ENCODE assay signal across 22 cellular contexts in genomic region chr9:76617510-76618194, GRCh38.
"Had no signal": no experiment of that assay in that cellular context is flagged by ENCODE, and none has a peak within 500 bp of the region (broad histone marks: within the 10 kb centered on the region; RNA-seq: fewer than 3 reads in every experiment).

No MANE protein-coding gene starts in this region.

- H3K9me3 ChIP-seq: lower lobe of right lung, tibial artery, vagina had no signal

- ATAC-seq: activated CD4-positive, alpha-beta T cell treated with anti-CD3 and anti-CD28 coated beads for 36 hours; lower lobe of right lung; WTC11 had no signal

- H3K4me3 ChIP-seq: lower lobe of right lung, tibial artery, vagina had no signal

- H3K4me3 Mint-ChIP-seq: activated CD4-positive, alpha-beta memory T cell treated with anti-CD3 and anti-CD28 coated beads for 36 hours; activated CD4-positive, alpha-beta T cell treated with anti-CD3 and anti-CD28 coated beads for 36 hours; activated naive CD8-positive, alpha-beta T cell; activated T-helper 1 cell treated with anti-CD3 and anti-CD28 coated beads, Interleukin-12 subunit alpha, Interleukin-12 subunit beta, Interleukin-2, Interleukin-4 antibody, amounts not matched to agents 30 ng/mL and 10 ng/mL and 1 ng/mL, durations not matched to agents 14 hours and 24 hours and 36 hours; endodermal cell; T-helper 2 cell treated with Interferon-gamma antibody and Interleukin-4, amounts not matched to agents 5 μg/mL and 100 μg/mL, for 36 hours; WTC11 had no signal

- H3K36me3 ChIP-seq: lower lobe of right lung, vagina had no signal

- H3K27ac ChIP-seq: epithelial cell of prostate, lower lobe of right lung, vagina had no signal

- H3K4me1 ChIP-seq: vagina had no signal

- H3K27ac Mint-ChIP-seq: activated CD4-positive, alpha-beta memory T cell treated with anti-CD3 and anti-CD28 coated beads for 36 hours; activated CD4-positive, alpha-beta T cell treated with anti-CD3 and anti-CD28 coated beads for 36 hours; activated naive CD8-positive, alpha-beta T cell; activated T-helper 1 cell treated with anti-CD3 and anti-CD28 coated beads, Interleukin-12 subunit alpha, Interleukin-12 subunit beta, Interleukin-2, Interleukin-4 antibody, amounts not matched to agents 30 ng/mL and 10 ng/mL and 1 ng/mL, durations not matched to agents 14 hours and 24 hours and 36 hours; endodermal cell; T-helper 2 cell treated with Interferon-gamma antibody and Interleukin-4, amounts not matched to agents 5 μg/mL and 100 μg/mL, for 36 hours; WTC11 had no signal

- H3K27me3 ChIP-seq: tibial artery, vagina had no signal

- H3K36me3 Mint-ChIP-seq: activated CD4-positive, alpha-beta memory T cell treated with anti-CD3 and anti-CD28 coated beads for 36 hours; WTC11 had no signal

- DNase-seq: activated CD4-positive, alpha-beta memory T cell treated with anti-CD3 and anti-CD28 coated beads for 36 hours; activated CD4-positive, alpha-beta T cell treated with anti-CD3 and anti-CD28 coated beads for 36 hours; activated gamma-delta T cell treated with Interleukin-2 at 50 U/mL for 16 hours; activated T-cell treated with anti-CD3 and anti-CD28 coated beads for 4 hours; amniotic stem cell; endodermal cell; foreskin melanocyte; lower lobe of right lung; occipital lobe; posterior cingulate gyrus; stimulated activated CD4-positive, alpha-beta T cell treated with anti-CD3 and anti-CD28 coated beads, Interleukin-12 subunit alpha, Interleukin-12 subunit beta, amount 100 ng/mL, for 4 hours; stimulated activated CD4-positive, alpha-beta T cell treated with anti-CD3 and anti-CD28 coated beads, Interleukin-1b, Interleukin-23, amount 100 ng/mL, for 48 hours; stimulated activated CD8-positive, alpha-beta memory T cell treated with anti-CD3 and anti-CD28 coated beads, Interleukin-4, amount 100 ng/mL, for 48 hours; stimulated activated naive CD4-positive, alpha-beta T cell; substantia nigra; tibial artery had no signal

- H3K9me3 Mint-ChIP-seq: activated CD4-positive, alpha-beta memory T cell treated with anti-CD3 and anti-CD28 coated beads for 36 hours; activated T-helper 1 cell treated with anti-CD3 and anti-CD28 coated beads, Interleukin-12 subunit alpha, Interleukin-12 subunit beta, Interleukin-2, Interleukin-4 antibody, amounts not matched to agents 30 ng/mL and 10 ng/mL and 1 ng/mL, durations not matched to agents 14 hours and 24 hours and 36 hours; endodermal cell; T-helper 2 cell treated with Interferon-gamma antibody and Interleukin-4, amounts not matched to agents 5 μg/mL and 100 μg/mL, for 36 hours; WTC11 had no signal
